ENCODE assay signal across 8 cellular contexts in genomic region chr17:2303278-2304188, GRCh38. TPM values are rescaled to one million over a fixed set of nuclear protein-coding genes. Genes with fewer than 3 reads are reported as not detected.
A peak's percentile ranks its signal among the peaks of the same experiment; 100 is the strongest.
DNase-seq lines count a peak whose midpoint lies in the region; ATAC-seq, FAIRE-seq and TF ChIP-seq lines count a peak whose summit lies in the region.

Gene SMG6, minus strand, starts transcription at chr17:2303785. Its CDS starts 65 bp downstream, at chr17:2303720.
Gene SRR, plus strand, starts transcription at chr17:2303950. Its CDS starts 11,611 bp downstream, at chr17:2315561.

- peaks cover 9 to 14% of the 10 kb centered on the region in 2 donors for H3K4me1 ChIP-seq in adrenal gland (replicated peaks in 1 of 2)
- H3K4me1 ChIP-seq in heart left ventricle: peaks cover 0 to 31% (median 17%) of the 10 kb centered on the region in 12 donors

- no peaks in the 10 kb centered on the region for H3K9me3 Mint-ChIP-seq in type B pancreatic cell

- WGBS in adrenal gland, 4 donors: 0 to 4% (median 1%) methylated on average over 4 to 96 of the region's 100 CpGs
- WGBS in heart left ventricle, 4 donors: 0 to 1% (median 0%) methylated on average over 41 to 99 of the region's 100 CpGs

- TF ChIP-seq POLR2A in GM12891 (IDR thresholded peaks at IDR 0.05; ENCODE audit: low read depth, low read length) (peak; percentile 87), adrenal gland (IDR thresholded peaks at IDR 0.05) (peak; percentile 33 to 68), heart left ventricle (IDR thresholded peaks at IDR 0.05) (peak in 1 of 2 donors; percentile 51)

- peaks cover 14% of the 10 kb centered on the region for H3K36me3 Mint-ChIP-seq in type B pancreatic cell

- H3K4me1 Mint-ChIP-seq in type B pancreatic cell (ENCODE audit: unreplicated experiment): peaks cover 10% of the 10 kb centered on the region

- H3K27me3 Mint-ChIP-seq in type B pancreatic cell: no peaks in the 10 kb centered on the region

- peaks cover 0 to 4% of the 10 kb centered on the region in 2 donors for H3K36me3 ChIP-seq in adrenal gland (replicated peaks in 1 of 2)
- H3K36me3 ChIP-seq in heart left ventricle: peaks cover 0 to 22% (median 17%) of the 10 kb centered on the region in 9 donors

- intact Hi-C loops in adrenal gland (cut with DNase I) (no loop called here), heart left ventricle (cut with DNase I) (no loop called here), posterior cingulate gyrus (cut with DNase I) (loop anchor here (2.0 kb wide), 1 partner anchor 33 kb away; the partner anchor contains the start of genes SGSM2 and TSR1)

- H3K27ac Mint-ChIP-seq in type B pancreatic cell: peak within 1 kb of the TSS; percentile 95

- no peaks in the 10 kb centered on the region for H3K27me3 ChIP-seq in adrenal gland
- H3K27me3 ChIP-seq in heart left ventricle: no peaks in the 10 kb centered on the region

- TF ChIP-seq CTCF in adrenal gland (IDR thresholded peaks at IDR 0.05) (no peak), heart left ventricle (IDR thresholded peaks at IDR 0.05) (peak in 1 of 12 donors; percentile 27), type B pancreatic cell (conservative IDR thresholded peaks at IDR 0.05) (no peak)

- H3K4me3 ChIP-seq in adrenal gland (peak within 1 kb of the TSS; percentile 36 to 88 (median 67)), heart left ventricle (peak within 1 kb of the TSS; percentile 76 to 99 (median 88))

- peak within 1 kb of the TSS; percentile 96 for H3K4me3 Mint-ChIP-seq in type B pancreatic cell

- ATAC-seq in HG02610 (IDR thresholded peaks at IDR 0.05; ENCODE audit: unreplicated experiment) (peak; percentile 84), heart left ventricle (peak; percentile 90 to 98 (median 97))

- DNase-seq in GM12891 (ENCODE audit: insufficient read length, low spot score) (peak; percentile 97), NCI-H1092 (lab: John Stamatoyannopoulos, UW) (peak; percentile 83), T-helper 1 cell (peak; percentile 92 to 96 (median 93)), adrenal gland (peak; percentile 87 to 93 (median 92)), heart left ventricle (peak; percentile 93 to 96 (median 95)), posterior cingulate gyrus (peak; percentile 84 to 98 (median 91)), type B pancreatic cell (ENCODE audit: extremely low spot score, unreplicated experiment) (peak; percentile 95)

- FAIRE-seq in GM12891 (lab: Jason Lieb, UNC): peak; percentile 86

- H3K27ac ChIP-seq in adrenal gland: peak within 1 kb of the TSS; percentile 63 to 91 (median 84)
- H3K27ac ChIP-seq in heart left ventricle: peak within 1 kb of the TSS; percentile 71 to 96 (median 92)

- no peaks in the 10 kb centered on the region for H3K9me3 ChIP-seq in adrenal gland (replicated peaks in 1 of 3)
- H3K9me3 ChIP-seq in heart left ventricle: no peaks in the 10 kb centered on the region

TF ChIP-seq in GM12891, 5 proteins besides CTCF, POLR2A, EP300 and RAD21:
- peak; percentile 72 for TF ChIP-seq TAF1 (IDR thresholded peaks at IDR 0.05; ENCODE audit: low read depth, low read length)
- TF ChIP-seq POU2F2 (IDR thresholded peaks at IDR 0.05; ENCODE audit: low read depth, low read length): peak; percentile 71; the same call in 1 of the 2 replicates
- no peak for TF ChIP-seq SPI1 (IDR thresholded peaks at IDR 0.05; ENCODE audit: low read depth, low read length)
- TF ChIP-seq POLR2AphosphoS5 (IDR thresholded peaks at IDR 0.05; ENCODE audit: low read depth, low read length): peak; percentile 90
- TF ChIP-seq PAX5 (IDR thresholded peaks at IDR 0.05; ENCODE audit: insufficient read depth, low read length, severe bottlenecking): no peak

RNA-seq across cellular contexts. Expression of gene SMG6, which starts in this region (rescaled TPM):
- 26.3 TPM for polyA plus RNA-seq in GM12891 (2012; ENCODE audit: low read depth, missing spikeins)
- total RNA-seq in adrenal gland (10 to 100 TPM; 35.6 to 85.1 (median 50.5) TPM), heart left ventricle (10 to 100 TPM; 12.2 to 38.6 (median 22.1) TPM), type B pancreatic cell (ENCODE audit: low replicate concordance) (30.3 and 39.0 TPM in 2 replicates)
- polyA plus RNA-seq in adrenal gland (10 to 100 TPM; 37.6 to 46.3 (median 44.0) TPM), heart left ventricle (10 to 100 TPM; 14.7 to 27.2 TPM)

RNA-seq across cellular contexts. Expression of gene SRR, which starts in this region (rescaled TPM):
- polyA plus RNA-seq in GM12891 (2012; ENCODE audit: low read depth, missing spikeins): 18.4 TPM
- total RNA-seq in adrenal gland: 10 to 100 TPM in 7 of 8 donors, 1 to 10 TPM in 1; 9.3 to 58.6 (median 19.7) TPM
- polyA plus RNA-seq in adrenal gland: 10 to 100 TPM in 1 of 3 donors, 1 to 10 TPM in 2; 3.8 to 18.0 (median 4.3) TPM
- total RNA-seq in heart left ventricle: 10 to 100 TPM in 5 of 9 donors, 1 to 10 TPM in 4; 7.2 to 19.7 (median 11.6) TPM
- polyA plus RNA-seq in heart left ventricle: 1 to 10 TPM; 2.9 to 6.9 TPM
- 10.8 and 14.4 TPM in 2 replicates for total RNA-seq in type B pancreatic cell (ENCODE audit: low replicate concordance)

Comparison
In these comparisons a context has a peak if more than half of its experiments do, and no peak if none do; other contexts are left out.
1. Peak in every context shown above with its lines: DNase-seq, ATAC-seq, H3K4me3 ChIP-seq and H3K27ac ChIP-seq.